In genomic region chr4:42656986-42657792, GRCh38 we compare ENCODE assay signal across 8 cellular contexts. TPM values are rescaled to one million over a fixed set of nuclear protein-coding genes. Genes with fewer than 3 reads are reported as not detected.
DNase-seq lines count a peak whose midpoint lies in the region; ATAC-seq, FAIRE-seq and TF ChIP-seq lines count a peak whose summit lies in the region.

TSS of gene ATP8A1 (minus strand) at chr4:42657105. CDS start at chr4:42656873, 232 bp downstream.

- H3K36me3 ChIP-seq in astrocyte (ENCODE audit: insufficient read depth, low read length) (no peaks in the 10 kb centered on the region), uterus (no peaks in the 10 kb centered on the region)

- FAIRE-seq in astrocyte (lab: Jason Lieb, UNC) = no peak

- H3K4me2 ChIP-seq in astrocyte (ENCODE audit: low read length) = peak within 1 kb of the TSS; percentile 96

- no peaks in the 10 kb centered on the region for H3K79me2 ChIP-seq in astrocyte (ENCODE audit: insufficient read depth, low read length)

- H3K27ac ChIP-seq in astrocyte (ENCODE audit: low read depth, low read length) = peak within 1 kb of the TSS; percentile 92
- peak within 1 kb of the TSS; percentile 85 to 87 for H3K27ac ChIP-seq in uterus

- peak within 1 kb of the TSS; percentile 100 for H2AFZ ChIP-seq in astrocyte (ENCODE audit: low read depth, low read length)

- peaks cover 16% of the 10 kb centered on the region for H3K36me3 Mint-ChIP-seq in T-helper 2 cell treated with Interferon-gamma antibody and Interleukin-4, amounts not matched to agents 5 μg/mL and 100 μg/mL, for 36 hours (ENCODE audit: low read depth)
- no peaks in the 10 kb centered on the region for H3K36me3 Mint-ChIP-seq in astrocyte (ENCODE audit: low read depth, unreplicated experiment)

- H3K9ac ChIP-seq in astrocyte (ENCODE audit: low read length) = peak within 1 kb of the TSS; percentile 91

- peak within 1 kb of the TSS; percentile 95 for H3K27ac Mint-ChIP-seq in T-helper 2 cell treated with Interferon-gamma antibody and Interleukin-4, amounts not matched to agents 5 μg/mL and 100 μg/mL, for 36 hours
- peak within 1 kb of the TSS; percentile 100 for H3K27ac Mint-ChIP-seq in astrocyte (ENCODE audit: unreplicated experiment)

- H3K9me3 Mint-ChIP-seq in T-helper 2 cell treated with Interferon-gamma antibody and Interleukin-4, amounts not matched to agents 5 μg/mL and 100 μg/mL, for 36 hours = peaks cover 6% of the 10 kb centered on the region
- peaks cover 4% of the 10 kb centered on the region for H3K9me3 Mint-ChIP-seq in astrocyte (ENCODE audit: unreplicated experiment)

- peak within 1 kb of the TSS; percentile 95 for H3K4me3 Mint-ChIP-seq in T-helper 2 cell treated with Interferon-gamma antibody and Interleukin-4, amounts not matched to agents 5 μg/mL and 100 μg/mL, for 36 hours
- peak within 1 kb of the TSS; percentile 96 for H3K4me3 Mint-ChIP-seq in astrocyte (ENCODE audit: unreplicated experiment)

- H3K4me1 ChIP-seq in astrocyte (ENCODE audit: insufficient read depth, low read length) (peaks cover 32% of the 10 kb centered on the region), uterus (no peaks in the 10 kb centered on the region)

- H3K27me3 Mint-ChIP-seq in T-helper 2 cell treated with Interferon-gamma antibody and Interleukin-4, amounts not matched to agents 5 μg/mL and 100 μg/mL, for 36 hours (ENCODE audit: low read depth) = peaks cover 3% of the 10 kb centered on the region
- H3K27me3 Mint-ChIP-seq in astrocyte (ENCODE audit: low read depth, unreplicated experiment) = no peaks in the 10 kb centered on the region

- ATAC-seq in GM18508 (IDR thresholded peaks at IDR 0.05; ENCODE audit: insufficient read depth, unreplicated experiment) = peak; percentile 46
- ATAC-seq in HG02981 (IDR thresholded peaks at IDR 0.05; ENCODE audit: unreplicated experiment) = peak; percentile 71

- no peaks in the 10 kb centered on the region for H4K20me1 ChIP-seq in astrocyte (ENCODE audit: insufficient read depth, low read length)

- H3K4me1 Mint-ChIP-seq in T-helper 2 cell treated with Interferon-gamma antibody and Interleukin-4, amounts not matched to agents 5 μg/mL and 100 μg/mL, for 36 hours (ENCODE audit: low read depth) = peaks cover 33% of the 10 kb centered on the region
- H3K4me1 Mint-ChIP-seq in astrocyte (ENCODE audit: low read depth, unreplicated experiment) = peaks cover 25% of the 10 kb centered on the region

- H3K4me3 ChIP-seq in astrocyte (ENCODE audit: insufficient read depth, low read depth, low read length) (peak within 1 kb of the TSS; percentile 75), uterus (peak within 1 kb of the TSS; percentile 53 to 93)

- TF ChIP-seq CTCF in astrocyte (IDR thresholded peaks at IDR 0.05; ENCODE audit: insufficient read depth, low read depth, low read length) = no peak
- TF ChIP-seq CTCF in uterus (IDR thresholded peaks at IDR 0.05) = no peak

- no peaks in the 10 kb centered on the region for H3K9me3 ChIP-seq in astrocyte (ENCODE audit: insufficient read depth, low read depth, low read length)
- no peaks in the 10 kb centered on the region for H3K9me3 ChIP-seq in uterus

- no peaks in the 10 kb centered on the region for H3K27me3 ChIP-seq in astrocyte (ENCODE audit: insufficient read depth, low read length)
- H3K27me3 ChIP-seq in uterus = no peaks in the 10 kb centered on the region

- intact Hi-C loops in uterus (cut with DNase I; ENCODE audit: low total_unique reads) = no loop called here

- peak; percentile 51 to 53 for TF ChIP-seq POLR2A in uterus (IDR thresholded peaks at IDR 0.05)

- DNase-seq in NCI-H2029 (lab: John Stamatoyannopoulos, UW) (peak; percentile 90), astrocyte (ENCODE audit: low read depth) (peak; percentile 73), hepatic stellate cell (ENCODE audit: low spot score) (peak; percentile 84), putamen (ENCODE audit: low spot score) (peak; percentile 97), uterus (peak; percentile 89 to 91)
- peak; percentile 91 for DNase-seq in T-helper 2 cell treated with Interferon-gamma antibody and Interleukin-4, amounts not matched to agents 5 μg/mL and 100 μg/mL, for 36 hours (ENCODE audit: low spot score)

RNA-seq across cellular contexts. Expression of gene ATP8A1, which starts in this region (rescaled TPM):
- total RNA-seq in astrocyte = 2.9 TPM in 2 replicates
- 10 to 100 TPM; 21.3 to 34.7 (median 25.9) TPM for total RNA-seq in uterus

Comparison
In these comparisons a context has a peak if more than half of its experiments do, and no peak if none do; other contexts are left out.
1. Peak in every context shown above with its lines: DNase-seq, ATAC-seq, H3K4me3 ChIP-seq and H3K27ac ChIP-seq.